8 cellular contexts compared by ENCODE assay signal in the genomic region with DNA sequence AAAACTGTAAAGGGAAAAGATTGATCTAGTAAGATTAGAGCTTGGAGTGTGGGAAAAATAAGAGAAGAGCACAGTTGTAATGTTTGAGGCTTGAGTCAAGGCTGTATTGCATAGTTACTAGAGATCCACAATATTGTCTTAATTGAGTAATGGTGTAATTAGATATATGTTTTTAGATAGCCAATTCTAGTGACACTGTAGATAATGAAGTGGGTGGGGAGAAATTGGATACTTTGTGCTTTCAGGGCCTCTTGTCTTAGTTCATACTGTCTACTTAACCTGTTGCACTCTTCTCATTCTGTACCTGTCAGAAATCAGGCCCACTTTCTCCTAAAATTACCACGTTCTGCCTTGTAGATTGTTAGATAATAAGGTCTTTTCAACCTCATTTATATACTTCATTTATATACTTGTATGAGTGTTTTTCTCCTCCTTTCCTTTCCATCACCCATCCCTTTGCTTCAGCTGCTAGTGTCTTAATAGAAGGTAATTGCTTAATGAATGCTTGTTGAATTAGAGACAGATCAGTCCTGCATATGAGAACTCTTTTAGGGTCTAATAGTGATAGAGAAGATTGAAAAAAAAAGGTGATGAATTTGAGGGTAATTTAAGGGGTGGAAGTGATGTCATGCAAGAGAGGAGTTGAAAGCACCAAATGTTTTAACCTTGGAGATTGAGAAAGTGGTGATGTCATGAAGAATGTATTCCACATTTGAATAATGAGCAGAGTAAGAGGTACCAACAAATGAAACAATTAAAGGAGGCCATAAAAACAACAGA. TPM values are rescaled to one million over a fixed set of nuclear protein-coding genes. Genes with fewer than 3 reads are reported as not detected.
DNase-seq lines count a peak whose midpoint lies in the region; ATAC-seq, FAIRE-seq and TF ChIP-seq lines count a peak whose summit lies in the region.

No MANE protein-coding gene starts in this region.

- no peak overlapping the region for H3K27ac Mint-ChIP-seq in naive thymus-derived CD4-positive, alpha-beta T cell

- H3K4me3 ChIP-seq in mammary epithelial cell (replicated peaks in 1 of 3; ENCODE audit: insufficient read depth in 1 of 3, low read depth in 2 of 3, low read length in 3 of 3), result no peak overlapping the region
- no peak overlapping the region for H3K4me3 ChIP-seq in naive thymus-derived CD4-positive, alpha-beta T cell (ENCODE audit: low read length)

- no peak overlapping the region for H3K4me2 ChIP-seq in mammary epithelial cell (ENCODE audit: insufficient read depth, low read depth, low read length)

- dilution Hi-C loops in mammary epithelial cell (cut with HindIII; ENCODE audit: low sequenced_read_pairs), result no loop called here

- H3K4me1 ChIP-seq in mammary epithelial cell (ENCODE audit: insufficient read depth, low read length), result peaks cover 5% of the 10 kb centered on the region
- H3K4me1 ChIP-seq in naive thymus-derived CD4-positive, alpha-beta T cell (ENCODE audit: control insufficient read depth in 2 of 2, insufficient read depth in 2 of 2, low read length in 2 of 2), result peaks cover 7 to 27% of the 10 kb centered on the region in 2 donors

- intact Hi-C loops in mammary epithelial cell (cut with micrococcal nuclease), result no loop called here
- intact Hi-C loops in naive thymus-derived CD4-positive, alpha-beta T cell (cut with micrococcal nuclease), result loop anchor here in 1 of 2 donors (1.0 to 2.0 kb wide), 2 partner anchors 8 to 15 kb away; no protein-coding TSS in a partner anchor

- H3K27me3 ChIP-seq in mammary epithelial cell (ENCODE audit: insufficient read depth, low read length), result no peaks in the 10 kb centered on the region
- no peaks in the 10 kb centered on the region for H3K27me3 ChIP-seq in naive thymus-derived CD4-positive, alpha-beta T cell (ENCODE audit: control insufficient read depth in 2 of 2, insufficient read depth in 2 of 2, low read length in 2 of 2)

- H3K36me3 ChIP-seq in mammary epithelial cell (ENCODE audit: insufficient read depth, low read length), result no peaks in the 10 kb centered on the region
- H3K36me3 ChIP-seq in naive thymus-derived CD4-positive, alpha-beta T cell (ENCODE audit: control insufficient read depth in 2 of 3, insufficient read depth in 3 of 3, low read length in 3 of 3), result no peaks in the 10 kb centered on the region

- no peak overlapping the region for H2AFZ ChIP-seq in mammary epithelial cell (ENCODE audit: low read depth, low read length)

- no peaks in the 10 kb centered on the region for H3K27me3 Mint-ChIP-seq in naive thymus-derived CD4-positive, alpha-beta T cell

- TF ChIP-seq POLR2A in GM12891 (IDR thresholded peaks at IDR 0.05; ENCODE audit: low read depth, low read length) (no peak), GM18505 (IDR thresholded peaks at IDR 0.05; ENCODE audit: borderline replicate concordance, extremely low read depth, insufficient read depth, insufficient read length) (no peak)

- peak; percentile 75 for FAIRE-seq in GM12891 (lab: Jason Lieb, UNC)

- no TSS peak for BruUV-seq in mammary epithelial cell (replicated peaks; lab: Mats Ljungman, UMichigan)

- no peak overlapping the region for H3K27ac ChIP-seq in mammary epithelial cell (ENCODE audit: insufficient read depth, low read depth, low read length)
- no peak overlapping the region for H3K27ac ChIP-seq in naive thymus-derived CD4-positive, alpha-beta T cell (ENCODE audit: low read depth, low read length)

- H4K20me1 ChIP-seq in mammary epithelial cell (ENCODE audit: insufficient read depth, low read length), result no peaks in the 10 kb centered on the region

- in situ Hi-C loops in mammary epithelial cell (cut with MboI; ENCODE audit: low sequenced_read_pairs in 2 of 2), result no loop called here

- no peak overlapping the region for H3K9ac ChIP-seq in mammary epithelial cell (ENCODE audit: insufficient read depth, low read length)

- H3K4me3 Mint-ChIP-seq in naive thymus-derived CD4-positive, alpha-beta T cell, result no peak overlapping the region

- no peak for TF ChIP-seq CTCF in mammary epithelial cell (conservative IDR thresholded peaks at IDR 0.05 in 1 of 2, IDR thresholded peaks at IDR 0.05 in 1 of 2; ENCODE audit: extremely low read depth in 1 of 2, insufficient read depth in 1 of 2, low read depth in 1 of 2, low read length in 2 of 2)

- H3K9me3 Mint-ChIP-seq in naive thymus-derived CD4-positive, alpha-beta T cell, result no peaks in the 10 kb centered on the region

- CTCF ChIA-PET in mammary epithelial cell (lab: Charles Lee; ENCODE audit: low non-redundant PET), result no interaction called here
- CTCF ChIA-PET in naive thymus-derived CD4-positive, alpha-beta T cell (lab: Charles Lee), result no interaction called here

- no peaks in the 10 kb centered on the region for H3K9me3 ChIP-seq in mammary epithelial cell (replicated peaks; ENCODE audit: insufficient read depth, low read length)
- H3K9me3 ChIP-seq in naive thymus-derived CD4-positive, alpha-beta T cell (ENCODE audit: control insufficient read depth in 2 of 3, low read length in 3 of 3), result no peaks in the 10 kb centered on the region

- WGBS in mammary epithelial cell (ENCODE audit: low coverage, missing lambda C conversion rate), result 24% methylated on average over 1 of the region's 1 CpG

- POLR2A ChIA-PET in naive thymus-derived CD4-positive, alpha-beta T cell (lab: Charles Lee), result interaction anchor here (0.6 kb wide), 1 partner anchor 19 kb away, joined by 4 read pairs; no protein-coding TSS in a partner anchor

- peak; percentile 29 for ATAC-seq in naive thymus-derived CD4-positive, alpha-beta T cell
- ATAC-seq in GM18505 (IDR thresholded peaks at IDR 0.05; ENCODE audit: unreplicated experiment) (no peak), GM18858 (IDR thresholded peaks at IDR 0.05; ENCODE audit: unreplicated experiment) (no peak), HG02852 (IDR thresholded peaks at IDR 0.05; ENCODE audit: unreplicated experiment) (no peak)

- DNase-seq in GM12891 (ENCODE audit: insufficient read length, low spot score), result no peak
- DNase-seq in LHCN-M2 (ENCODE audit: low read depth), result peak; percentile 64
- DNase-seq in mammary epithelial cell, result peak; percentile 35
- no peak for DNase-seq in naive thymus-derived CD4-positive, alpha-beta T cell
- no peak for DNase-seq in SK-N-DZ (ENCODE audit: low spot score)

- peaks cover 24 to 59% (median 45%) of the 10 kb centered on the region in 7 donors for H3K4me1 Mint-ChIP-seq in naive thymus-derived CD4-positive, alpha-beta T cell

- H3K36me3 Mint-ChIP-seq in naive thymus-derived CD4-positive, alpha-beta T cell, result no peaks in the 10 kb centered on the region

- H3K79me2 ChIP-seq in mammary epithelial cell (ENCODE audit: insufficient read depth, low read length), result peaks cover 71% of the 10 kb centered on the region

TF ChIP-seq in GM12891, 5 proteins besides CTCF, POLR2A, EP300 and RAD21:
- TF ChIP-seq TAF1 (IDR thresholded peaks at IDR 0.05; ENCODE audit: low read depth, low read length), result no peak
- TF ChIP-seq PAX5 (IDR thresholded peaks at IDR 0.05; ENCODE audit: insufficient read depth, low read length, severe bottlenecking), result no peak
- TF ChIP-seq POLR2AphosphoS5 (IDR thresholded peaks at IDR 0.05; ENCODE audit: low read depth, low read length), result no peak
- no peak for TF ChIP-seq SPI1 (IDR thresholded peaks at IDR 0.05; ENCODE audit: low read depth, low read length)
- TF ChIP-seq POU2F2 (IDR thresholded peaks at IDR 0.05; ENCODE audit: low read depth, low read length), result no peak

RNA-seq across cellular contexts. Expression of a gene that starts 32.0 kb away (rescaled TPM):
- polyA plus RNA-seq in GM12891 (2012; ENCODE audit: low read depth, missing spikeins), result 12.8 TPM
- 16.5 and 22.8 TPM in 2 replicates for total RNA-seq in LHCN-M2 (2014; rRNA removed)
- 5.3 TPM for polyA plus RNA-seq in LHCN-M2 (2012)
- total RNA-seq in mammary epithelial cell, result 10 to 100 TPM; 20.0 to 24.7 TPM
- polyA plus RNA-seq in mammary epithelial cell, result 6.4 TPM
- 24.8 TPM for polyA minus RNA-seq in mammary epithelial cell
- 10 to 100 TPM; 27.4 to 58.1 (median 43.7) TPM for total RNA-seq in naive thymus-derived CD4-positive, alpha-beta T cell
- polyA plus RNA-seq in naive thymus-derived CD4-positive, alpha-beta T cell, result 10 to 100 TPM; 16.7 to 34.3 TPM
- 8.7 and 11.9 TPM in 2 replicates for polyA plus RNA-seq in SK-N-DZ (2014; cell fraction: cytosol; rRNA removed)
- polyA plus RNA-seq in SK-N-DZ (2014; cell fraction: nucleus; rRNA removed), result 12.2 and 13.8 TPM in 2 replicates

Comparison
In these comparisons a context has a peak if more than half of its experiments do, and no peak if none do; other contexts are left out.
1. DNase-seq: peak in LHCN-M2 (single experiment) and mammary epithelial cell (single experiment); none in GM12891 (single experiment), naive thymus-derived CD4-positive, alpha-beta T cell (0 of 9) and SK-N-DZ (single experiment).